ENCODE assay signal across 12 cellular contexts in genomic region chr1:203177471-203178039, GRCh38. TPM values are rescaled to one million over a fixed set of nuclear protein-coding genes. Genes with fewer than 3 reads are reported as not detected.
DNase-seq lines count a peak whose midpoint lies in the region; ATAC-seq, FAIRE-seq and TF ChIP-seq lines count a peak whose summit lies in the region.
"Had no signal": no experiment of that assay in that cellular context is flagged by ENCODE, and none has a peak within 500 bp of the region (broad histone marks: within the 10 kb centered on the region; RNA-seq: fewer than 3 reads in every experiment).

No MANE protein-coding gene starts in this region.

- intact Hi-C loops in Right ventricle myocardium superior (cut with DNase I) (no loop called here), right cardiac atrium (cut with DNase I) (no loop called here), prostate gland (cut with DNase I) (no loop called here)

- TF ChIP-seq CTCF in SK-N-SH (IDR thresholded peaks at IDR 0.05) (no peak), hepatocyte (IDR thresholded peaks at IDR 0.05; ENCODE audit: poor library complexity) (no peak), prostate gland (IDR thresholded peaks at IDR 0.05) (no peak)

- TF ChIP-seq RAD21 in SK-N-SH (IDR thresholded peaks at IDR 0.05; ENCODE audit: low read length): no peak

- H3K4me1 ChIP-seq in right cardiac atrium (ENCODE audit: control insufficient read depth, insufficient read depth, low read length) (peaks cover 6% of the 10 kb centered on the region), SK-N-SH (ENCODE audit: control insufficient read depth in 1 of 2, insufficient read depth in 2 of 2, low read depth in 1 of 2, low read length in 1 of 2) (peaks cover 17 to 38% of the 10 kb centered on the region in 2 experiments; a peak in 2 of 4 replicates), hepatocyte (ENCODE audit: insufficient read depth) (peaks cover 14% of the 10 kb centered on the region), small intestine (ENCODE audit: control insufficient read depth in 2 of 2, insufficient read depth in 1 of 2, low read depth in 1 of 2, low read length in 1 of 2) (no peaks in the 10 kb centered on the region), prostate gland (replicated peaks) (no peaks in the 10 kb centered on the region)

- H3K79me2 ChIP-seq in SK-N-SH (ENCODE audit: insufficient read depth): no peaks in the 10 kb centered on the region
- H3K79me2 ChIP-seq in hepatocyte: no peaks in the 10 kb centered on the region

- FAIRE-seq in small intestine (lab: Jason Lieb, UNC): no peak

- H3K9me2 ChIP-seq in SK-N-SH (no peaks in the 10 kb centered on the region), hepatocyte (replicated peaks; ENCODE audit: insufficient read depth) (no peaks in the 10 kb centered on the region)

- H3K4me3 ChIP-seq in right cardiac atrium (ENCODE audit: low read length) (no peak overlapping the region), SK-N-SH (ENCODE audit: low read depth in 2 of 2, low read length in 1 of 2) (no peak overlapping the region), hepatocyte (no peak overlapping the region), small intestine (ENCODE audit: low read depth in 1 of 2, low read length in 2 of 2) (no peak overlapping the region), prostate gland (no peak overlapping the region)

- H3K4me2 ChIP-seq in SK-N-SH (peak overlapping the region; percentile 30), hepatocyte (no peak overlapping the region)

- H4K20me1 ChIP-seq in SK-N-SH (ENCODE audit: insufficient read depth): no peaks in the 10 kb centered on the region
- H4K20me1 ChIP-seq in hepatocyte (ENCODE audit: insufficient read depth, poor library complexity, severe bottlenecking): no peaks in the 10 kb centered on the region

- H3K27me3 ChIP-seq in right cardiac atrium (ENCODE audit: control insufficient read depth, insufficient read depth) (no peaks in the 10 kb centered on the region), SK-N-SH (ENCODE audit: insufficient read depth) (no peaks in the 10 kb centered on the region), hepatocyte (no peaks in the 10 kb centered on the region), small intestine (ENCODE audit: control insufficient read depth in 2 of 2, insufficient read depth in 2 of 2, low read length in 2 of 2) (no peaks in the 10 kb centered on the region), prostate gland (replicated peaks; ENCODE audit: insufficient read depth) (no peaks in the 10 kb centered on the region)

- peak overlapping the region; percentile 38; the same call in 1 of the 2 replicates for H3K9ac ChIP-seq in SK-N-SH

- CTCF ChIA-PET in SK-N-SH (lab: Yijun Ruan, JAX): interaction anchor here (1.2 to 2.9 kb wide), 4 partner anchors 8 to 60 kb away, joined by 4 to 14 read pairs (median 4); no protein-coding TSS in a partner anchor

- H2AFZ ChIP-seq in SK-N-SH (ENCODE audit: low read depth) (peak overlapping the region; percentile 49; the same call in 1 of the 2 replicates), hepatocyte (no peak overlapping the region)

- H3K9me3 ChIP-seq in right cardiac atrium (ENCODE audit: control insufficient read depth, low read length): no peaks in the 10 kb centered on the region
- no peaks in the 10 kb centered on the region for H3K9me3 ChIP-seq in SK-N-SH
- H3K9me3 ChIP-seq in hepatocyte (ENCODE audit: low read depth): no peaks in the 10 kb centered on the region
- H3K9me3 ChIP-seq in small intestine (ENCODE audit: control insufficient read depth, low read depth): no peaks in the 10 kb centered on the region
- H3K9me3 ChIP-seq in prostate gland: no peaks in the 10 kb centered on the region

- POLR2A ChIA-PET in SK-N-SH (lab: Yijun Ruan, JAX): no interaction called here

- no peak for TF ChIP-seq EP300 in SK-N-SH (IDR thresholded peaks at IDR 0.05; ENCODE audit: borderline replicate concordance in 1 of 2, low read depth in 1 of 2, low read length in 1 of 2)

- in situ Hi-C loops in G401 (cut with HindIII; ENCODE audit: low sequenced_read_pairs): no loop called here

- TF ChIP-seq POLR2A in prostate gland (IDR thresholded peaks at IDR 0.05): no peak

- H3F3A ChIP-seq in SK-N-SH (replicated peaks; ENCODE audit: insufficient read depth): no peaks in the 10 kb centered on the region

- DNase-seq in Right ventricle myocardium superior (peak; percentile 36), right cardiac atrium (no peak), SK-N-SH (no peak), hepatocyte (ENCODE audit: low spot score) (no peak), G401 (ENCODE audit: low spot score) (no peak), small intestine (no peak), prostate gland (ENCODE audit: low spot score) (no peak)
- DNase-seq: NCI-H1417 treated with DMSO at 0.1 percent for 48 hours; stimulated activated naive CD4-positive, alpha-beta T cell treated with Interleukin-2 at 50 U/mL for 16 hours had no signal

- no peak overlapping the region for H3K27ac ChIP-seq in right cardiac atrium (ENCODE audit: low read length)
- peak overlapping the region in 1 of 2 experiments; percentile 57; a peak in 1 of 4 replicates for H3K27ac ChIP-seq in SK-N-SH (ENCODE audit: low read depth in 2 of 2, low read length in 1 of 2)
- H3K27ac ChIP-seq in hepatocyte: peak overlapping the region; percentile 35
- H3K27ac ChIP-seq in small intestine (ENCODE audit: low read depth in 1 of 2, low read length in 1 of 2): no peak overlapping the region
- H3K27ac ChIP-seq in prostate gland: no peak overlapping the region
- H3K27ac ChIP-seq: RWPE1 had no signal

- ATAC-seq in Right ventricle myocardium superior (ENCODE audit: poor library complexity): no peak
- no peak for ATAC-seq in right cardiac atrium
- ATAC-seq in GM21526 (IDR thresholded peaks at IDR 0.05; ENCODE audit: low FRiP score, unreplicated experiment): no peak

- H3K36me3 ChIP-seq in SK-N-SH (replicated peaks in 1 of 2; ENCODE audit: control insufficient read depth in 1 of 2, insufficient read depth in 2 of 2, low read length in 1 of 2): no peaks in the 10 kb centered on the region
- H3K36me3 ChIP-seq in hepatocyte (replicated peaks; ENCODE audit: insufficient read depth, low read depth): no peaks in the 10 kb centered on the region
- H3K36me3 ChIP-seq in small intestine (ENCODE audit: control insufficient read depth in 2 of 2, insufficient read depth in 2 of 2, low read length in 2 of 2): no peaks in the 10 kb centered on the region
- H3K36me3 ChIP-seq in prostate gland: no peaks in the 10 kb centered on the region

- 63% methylated on average over 9 of the region's 9 CpGs for WGBS in right cardiac atrium
- WGBS in SK-N-SH (ENCODE audit: low lambda C conversion rate): 46% methylated on average over 8 of the region's 9 CpGs
- 35% methylated on average over 9 of the region's 9 CpGs for WGBS in hepatocyte (ENCODE audit: low lambda C conversion rate, missing lambda C conversion rate)
- WGBS in small intestine, 3 donors: 29 to 47% (median 32%) methylated on average over 9 of the region's 9 CpGs
- WGBS in prostate gland: 68% methylated on average over 9 of the region's 9 CpGs

TF ChIP-seq in SK-N-SH, 30 proteins besides CTCF, POLR2A, EP300 and RAD21 (continues in another document):
- peak; percentile 49; the same call in 1 of the 2 replicates for TF ChIP-seq TCF12 (IDR thresholded peaks at IDR 0.05)

RNA-seq across cellular contexts. Expression of gene MYBPH, which starts 1.9 kb away (rescaled TPM):
- total RNA-seq in Right ventricle myocardium superior: not detected
- not detected for total RNA-seq in right cardiac atrium
- polyA plus RNA-seq in right cardiac atrium: 0.07 TPM
- polyA plus RNA-seq in SK-N-SH (2012; rRNA removed): 0.12 TPM in 1 of 2 replicates, not detected in the other
- not detected in 2 replicates for polyA plus RNA-seq in SK-N-SH (2012; cell fraction: cytosol; rRNA removed)
- polyA plus RNA-seq in SK-N-SH (2012; cell fraction: nucleus; rRNA removed): 0.04 and 0.08 TPM in 2 replicates
- total RNA-seq in hepatocyte: not detected in 2 replicates
- polyA plus RNA-seq in hepatocyte: 0.70 TPM in 1 of 2 replicates, not detected in the other
- total RNA-seq in G401 (2014; rRNA removed; shearing (Covaris generic)): 0.47 TPM in 1 of 2 replicates, not detected in the other
- not detected for polyA plus RNA-seq in small intestine
- 1 to 10 TPM in 1 of 2 donors, not detected in 1; 7.7 TPM for total RNA-seq in prostate gland
- total RNA-seq: aorta had no signal
- polyA plus RNA-seq: aorta had no signal

RNA-seq across cellular contexts. Expression of gene CHI3L1, which starts 8.9 kb away (rescaled TPM):
- total RNA-seq in Right ventricle myocardium superior (0.32 TPM), right cardiac atrium (1 to 10 TPM in 3 of 4 donors, not detected in 1; 1.1 to 2.0 (median 1.3) TPM), hepatocyte (8.4 and 12.8 TPM in 2 replicates), prostate gland (10 to 100 TPM in 1 of 2 donors, 1 to 10 TPM in 1; 1.4 to 12.6 TPM)
- polyA plus RNA-seq in right cardiac atrium (4.9 TPM), SK-N-SH (2012; rRNA removed) (not detected in 2 replicates), hepatocyte (21.8 and 25.3 TPM in 2 replicates), small intestine (1 to 10 TPM in 2 of 3 donors, under 1 TPM in 1; 0.45 to 1.6 (median 1.4) TPM)
- not detected in 2 replicates for polyA plus RNA-seq in SK-N-SH (2012; cell fraction: cytosol; rRNA removed)
- polyA plus RNA-seq in SK-N-SH (2012; cell fraction: nucleus; rRNA removed): 0.02 TPM in 1 of 2 replicates, not detected in the other
- total RNA-seq in G401 (2014; rRNA removed; shearing (Covaris generic)): 1.3 TPM in 1 of 2 replicates, not detected in the other

RNA-seq across cellular contexts. Expression of gene ADORA1, which starts 50.0 kb away (rescaled TPM):
- total RNA-seq in Right ventricle myocardium superior: 12.5 TPM
- 10 to 100 TPM; 14.8 to 26.3 (median 22.5) TPM for total RNA-seq in right cardiac atrium
- 32.9 TPM for polyA plus RNA-seq in right cardiac atrium
- 3.2 and 4.8 TPM in 2 replicates for polyA plus RNA-seq in SK-N-SH (2012; rRNA removed)
- 1.6 and 2.5 TPM in 2 replicates for polyA plus RNA-seq in SK-N-SH (2012; cell fraction: cytosol; rRNA removed)
- 2.3 and 2.4 TPM in 2 replicates for polyA plus RNA-seq in SK-N-SH (2012; cell fraction: nucleus; rRNA removed)
- 2.3 and 2.4 TPM in 2 replicates for total RNA-seq in hepatocyte
- 1.6 and 2.0 TPM in 2 replicates for polyA plus RNA-seq in hepatocyte
- 8.4 and 13.2 TPM in 2 replicates for total RNA-seq in G401 (2014; rRNA removed; shearing (Covaris generic))
- polyA plus RNA-seq in small intestine: 1 to 10 TPM in 1 of 3 donors, under 1 TPM in 1, not detected in 1; 0.54 to 1.4 TPM
- total RNA-seq in prostate gland: 10 to 100 TPM in 1 of 2 donors, under 1 TPM in 1; 0.27 to 47.3 TPM
- polyA plus RNA-seq: aorta had no signal

RNA-seq across cellular contexts. Expression of gene CHIT1, which starts 51.9 kb away (rescaled TPM):
- 0.48 TPM for total RNA-seq in Right ventricle myocardium superior
- under 1 TPM in 3 of 4 donors, not detected in 1; 0.25 to 0.64 (median 0.32) TPM for total RNA-seq in right cardiac atrium
- polyA plus RNA-seq in right cardiac atrium: 0.09 TPM
- polyA plus RNA-seq in SK-N-SH (2012; rRNA removed): not detected in 2 replicates
- not detected in 2 replicates for polyA plus RNA-seq in SK-N-SH (2012; cell fraction: cytosol; rRNA removed)
- polyA plus RNA-seq in SK-N-SH (2012; cell fraction: nucleus; rRNA removed): 0.01 TPM in 2 replicates
- total RNA-seq in hepatocyte: 0.20 and 0.93 TPM in 2 replicates
- 0.30 and 1.1 TPM in 2 replicates for polyA plus RNA-seq in hepatocyte
- total RNA-seq in G401 (2014; rRNA removed; shearing (Covaris generic)): not detected in 2 replicates
- under 1 TPM in 1 of 3 donors, not detected in 2; 0.43 TPM for polyA plus RNA-seq in small intestine
- total RNA-seq in prostate gland: 1 to 10 TPM in 1 of 2 donors, not detected in 1; 1.5 TPM
